ENCODE assay signal across 8 cellular contexts in the genomic region with DNA sequence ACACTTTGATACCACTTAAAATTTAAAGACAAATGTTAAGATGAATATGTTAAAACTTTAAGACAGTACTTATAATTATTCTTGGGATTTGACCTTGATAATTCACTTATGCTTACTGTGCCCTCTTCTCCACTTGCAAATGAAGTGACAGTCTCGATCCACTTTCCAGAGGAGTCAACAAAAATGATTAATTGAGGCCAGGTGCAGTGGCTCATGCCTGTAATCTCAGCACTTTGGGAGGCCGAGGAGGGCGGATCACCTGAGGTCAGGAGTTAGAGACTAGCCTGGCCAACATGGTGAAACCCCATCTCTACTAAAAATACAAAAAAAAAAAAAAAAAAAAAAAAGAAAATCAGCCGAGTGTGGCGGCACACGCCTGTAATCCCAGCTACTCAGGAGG. TPM values are rescaled to one million over a fixed set of nuclear protein-coding genes. Genes with fewer than 3 reads are reported as not detected.
"Had no signal": no experiment of that assay in that cellular context is flagged by ENCODE, and none has a peak within 500 bp of the region (broad histone marks: within the 10 kb centered on the region; RNA-seq: fewer than 3 reads in every experiment).

No MANE protein-coding gene starts in this region.

RNA-seq across cellular contexts. Expression of gene ZPLD1, which starts 52.6 kb away (rescaled TPM):
- total RNA-seq: K562, NCI-H460, OCI-LY7, PC-9, Right ventricle myocardium inferior, RPMI7951, SJSA1 had no signal
- polyA plus RNA-seq: SK-N-SH had no signal
